Comparison of ENCODE assay signal across 1 cellular context in the genomic region with DNA sequence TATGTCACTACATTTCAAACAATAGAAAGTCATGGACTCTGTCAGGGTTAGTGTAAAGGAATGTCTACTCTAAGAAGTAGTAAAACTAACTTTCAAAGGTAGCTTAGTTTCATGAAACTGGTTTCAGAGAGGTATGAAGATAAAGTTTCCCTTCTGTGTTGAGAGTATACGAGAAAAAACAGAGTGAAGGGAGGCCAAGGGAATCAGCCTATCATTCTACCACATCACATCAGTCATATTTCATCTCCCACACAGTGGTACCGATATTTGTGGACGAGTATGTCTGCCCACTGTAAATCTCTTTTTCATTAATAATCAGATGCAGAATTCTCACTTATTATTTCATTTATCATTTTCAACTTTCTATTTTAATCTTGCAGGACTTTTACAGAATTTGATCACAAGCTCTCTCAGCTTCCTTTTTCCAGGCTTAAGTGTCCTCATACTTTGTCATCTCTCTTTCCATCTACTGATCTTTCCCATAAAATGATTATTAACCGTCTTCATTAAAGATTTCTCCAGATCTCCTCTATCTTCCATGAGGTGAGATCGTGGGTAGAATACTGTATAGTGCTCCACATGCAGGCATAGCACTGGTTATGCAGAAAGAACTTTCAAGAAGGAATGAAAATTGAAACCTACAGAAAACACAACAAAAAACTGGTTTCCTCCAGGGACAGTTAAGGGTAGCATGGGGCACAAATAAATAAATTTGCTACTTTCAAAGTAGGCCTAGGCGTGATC.
TF ChIP-seq lines count a peak whose summit lies in the region.

No MANE protein-coding gene starts in this region.

TF ChIP-seq in SK-N-SH, 30 proteins besides CTCF, POLR2A, EP300 and RAD21 (continued from another document):
- TF ChIP-seq, protein P1, sequence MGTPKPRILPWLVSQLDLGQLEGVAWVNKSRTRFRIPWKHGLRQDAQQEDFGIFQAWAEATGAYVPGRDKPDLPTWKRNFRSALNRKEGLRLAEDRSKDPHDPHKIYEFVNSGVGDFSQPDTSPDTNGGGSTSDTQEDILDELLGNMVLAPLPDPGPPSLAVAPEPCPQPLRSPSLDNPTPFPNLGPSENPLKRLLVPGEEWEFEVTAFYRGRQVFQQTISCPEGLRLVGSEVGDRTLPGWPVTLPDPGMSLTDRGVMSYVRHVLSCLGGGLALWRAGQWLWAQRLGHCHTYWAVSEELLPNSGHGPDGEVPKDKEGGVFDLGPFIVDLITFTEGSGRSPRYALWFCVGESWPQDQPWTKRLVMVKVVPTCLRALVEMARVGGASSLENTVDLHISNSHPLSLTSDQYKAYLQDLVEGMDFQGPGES (IDR thresholded peaks at IDR 0.05; ENCODE audit: low read depth, low read length) = no peak
- TF ChIP-seq CHD2 (IDR thresholded peaks at IDR 0.05; ENCODE audit: low read length, partially characterized antibody) = no peak
- no peak for TF ChIP-seq REST (IDR thresholded peaks at IDR 0.05; ENCODE audit: low read depth, low read length)
- TF ChIP-seq FOXM1 (IDR thresholded peaks at IDR 0.05; ENCODE audit: low read depth) = no peak
